Comparison of ENCODE assay signal across 14 cellular contexts in genomic region chr12:92244036-92244435, GRCh38.
DNase-seq lines count a peak whose midpoint lies in the region; ATAC-seq and TF ChIP-seq lines count a peak whose summit lies in the region.
"Had no signal": no experiment of that assay in that cellular context is flagged by ENCODE, and none has a peak within 500 bp of the region (broad histone marks: within the 10 kb centered on the region; RNA-seq: fewer than 3 reads in every experiment).

No MANE protein-coding gene starts in this region.

- peak overlapping the region; percentile 13 for H3K27ac Mint-ChIP-seq in activated T-helper 17 cell treated with anti-CD3 and anti-CD28 coated beads, Interleukin-2, amount 50 U/mL, for 72 hours

- no peaks in the 10 kb centered on the region for H3K36me3 ChIP-seq in A673 (ENCODE audit: insufficient read depth, low read length, poor library complexity, severe bottlenecking)
- H3K36me3 ChIP-seq: BLaER1 treated with 17β-estradiol and CSF1 and Interleukin-3, amounts not matched to agents 10 nM and 100 nM had no signal

- POLR2A ChIA-PET in A673 (lab: Charles Lee; ENCODE audit: low non-redundant PET): interaction anchor here (0.5 kb wide), 1 partner anchor 18 kb away, joined by 8 read pairs; no protein-coding TSS in a partner anchor

- H3K36me3 Mint-ChIP-seq in activated T-helper 17 cell treated with anti-CD3 and anti-CD28 coated beads, Interleukin-2, amount 50 U/mL, for 72 hours (ENCODE audit: low read depth): no peaks in the 10 kb centered on the region

- ATAC-seq in activated T-helper 17 cell treated with anti-CD3 and anti-CD28 coated beads, Interleukin-2, amount 50 U/mL, for 72 hours (replicated peaks): no peak
- ATAC-seq in omental fat pad (ENCODE audit: low FRiP score): peak; percentile 76
- no peak for ATAC-seq in GM21786 (IDR thresholded peaks at IDR 0.05; ENCODE audit: unreplicated experiment)
- ATAC-seq in GM19452 (IDR thresholded peaks at IDR 0.05; ENCODE audit: unreplicated experiment): no peak

- no peaks in the 10 kb centered on the region for H3K9me3 Mint-ChIP-seq in activated T-helper 17 cell treated with anti-CD3 and anti-CD28 coated beads, Interleukin-2, amount 50 U/mL, for 72 hours
- H3K9me3 Mint-ChIP-seq: central memory CD8-positive, alpha-beta T cell had no signal

- no peaks in the 10 kb centered on the region for H3K27me3 Mint-ChIP-seq in activated T-helper 17 cell treated with anti-CD3 and anti-CD28 coated beads, Interleukin-2, amount 50 U/mL, for 72 hours
- H3K27me3 Mint-ChIP-seq: central memory CD8-positive, alpha-beta T cell had no signal

- no peaks in the 10 kb centered on the region for H3K4me1 Mint-ChIP-seq in activated T-helper 17 cell treated with anti-CD3 and anti-CD28 coated beads, Interleukin-2, amount 50 U/mL, for 72 hours
- H3K4me1 Mint-ChIP-seq: central memory CD8-positive, alpha-beta T cell had no signal

- intact Hi-C loops in A673 (cut with micrococcal nuclease; ENCODE audit: unreplicated experiment): no loop called here

- CTCF ChIA-PET in A673 (lab: Charles Lee): no interaction called here

- 0 out of 2 replicates have a peak, but pooled peaks have one; percentile 15 for TF ChIP-seq CTCF in A673 (conservative IDR thresholded peaks at IDR 0.05; ENCODE audit: low read depth, low read length)
- TF ChIP-seq CTCF in omental fat pad (IDR thresholded peaks at IDR 0.05): no peak

- no TSS peak for BruUV-seq in A673 (replicated peaks; lab: Mats Ljungman, UMichigan)

- no peak overlapping the region for H3K4me3 ChIP-seq in A673 (ENCODE audit: low read depth, low read length, poor library complexity, severe bottlenecking)
- H3K4me3 ChIP-seq: BLaER1 treated with 17β-estradiol and CSF1 and Interleukin-3, amounts not matched to agents 10 nM and 100 nM had no signal

- H3K9me3 ChIP-seq in A673 (ENCODE audit: low read depth, low read length, poor library complexity, severe bottlenecking): no peaks in the 10 kb centered on the region
- H3K9me3 ChIP-seq: BLaER1 treated with 17β-estradiol and CSF1 and Interleukin-3, amounts not matched to agents 10 nM and 100 nM had no signal

- no peak overlapping the region for H3K4me3 Mint-ChIP-seq in activated T-helper 17 cell treated with anti-CD3 and anti-CD28 coated beads, Interleukin-2, amount 50 U/mL, for 72 hours
- H3K4me3 Mint-ChIP-seq: central memory CD8-positive, alpha-beta T cell had no signal

- no peaks in the 10 kb centered on the region for H3K4me1 ChIP-seq in A673 (ENCODE audit: insufficient read depth, low read length, poor library complexity, severe bottlenecking)

- no peak overlapping the region for H3K27ac ChIP-seq in A673 (ENCODE audit: low read depth, low read length, poor library complexity, severe bottlenecking)

- DNase-seq in A673 (ENCODE audit: low spot score) (no peak), globus pallidus (ENCODE audit: low spot score) (peak; percentile 29), omental fat pad (ENCODE audit: low spot score) (no peak), NCI-H82 treated with DMSO at 0.1 percent for 48 hours (lab: John Stamatoyannopoulos, UW; ENCODE audit: unreplicated experiment) (no peak), iPS-NIHi11 (ENCODE audit: low spot score) (no peak)
- DNase-seq: activated CD4-positive, alpha-beta T cell treated with anti-CD3 and anti-CD28 coated beads, Interleukin-2, amount 50 U/mL, for 4 hours; islet precursor cell; NCI-H1092 treated with DMSO at 0.1 percent for 48 hours; stimulated activated CD4-positive, alpha-beta T cell treated with anti-CD3 and anti-CD28 coated beads, Interleukin-4, amount 100 ng/mL, for 24 hours had no signal

- H3K27me3 ChIP-seq in A673 (replicated peaks; ENCODE audit: insufficient read depth, low read depth, low read length, poor library complexity): no peaks in the 10 kb centered on the region
- H3K27me3 ChIP-seq: BLaER1 treated with 17β-estradiol and CSF1 and Interleukin-3, amounts not matched to agents 10 nM and 100 nM had no signal
